8 cellular contexts compared by ENCODE assay signal in the genomic region with DNA sequence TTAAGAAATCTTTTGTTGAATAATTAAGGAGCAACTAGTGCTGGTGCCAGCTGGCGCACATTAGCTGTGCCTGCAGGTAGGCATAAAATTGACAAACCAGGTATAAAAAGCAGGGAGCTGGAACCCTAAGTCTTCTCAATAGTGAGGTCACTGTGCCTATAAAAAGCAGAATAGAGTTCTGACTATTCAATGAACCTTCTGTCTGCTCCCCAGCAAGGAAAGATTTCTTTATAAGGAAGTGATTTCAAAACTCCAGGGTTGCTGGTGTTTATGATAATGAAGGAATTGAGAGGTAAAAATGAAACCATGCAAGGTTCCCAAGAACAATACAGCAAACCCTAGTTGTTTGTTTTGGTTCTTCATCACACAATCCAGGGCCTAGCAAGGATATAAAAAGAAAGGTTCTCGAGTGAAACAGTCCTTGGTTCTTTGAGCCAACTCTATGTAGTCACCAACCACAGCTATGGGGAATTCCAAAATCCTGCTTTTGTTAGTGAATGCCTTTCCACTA.
DNase-seq lines count a peak whose midpoint lies in the region; ATAC-seq and TF ChIP-seq lines count a peak whose summit lies in the region.

No MANE protein-coding gene starts in this region.

- H3K27ac ChIP-seq in breast epithelium = peak overlapping the region; percentile 91 to 94

- no peaks in the 10 kb centered on the region for H3K9me3 ChIP-seq in breast epithelium

- TF ChIP-seq CTCF in breast epithelium (IDR thresholded peaks at IDR 0.05) = peak in 1 of 3 donors; percentile 11

- DNase-seq in ACHN (peak; percentile 60), HT1080 (ENCODE audit: low read depth) (peak; percentile 68), breast epithelium (ENCODE audit: low spot score in 2 of 2) (peak in 1 of 2 donors; percentile 87), lung microvascular endothelial cell (ENCODE audit: low read depth in 2 of 2) (peak; percentile 33 to 90), H7 (no peak), COLO829 (ENCODE audit: low spot score) (no peak)
- no peak for DNase-seq in stimulated activated CD4-positive, alpha-beta T cell treated with anti-CD3 and anti-CD28 coated beads, Interleukin-4, amount 100 ng/mL, for 1 hour

- no peak for ATAC-seq in GM18861 (IDR thresholded peaks at IDR 0.05; ENCODE audit: unreplicated experiment)

- peaks cover 4 to 27% of the 10 kb centered on the region in 2 donors for H3K4me1 ChIP-seq in breast epithelium

- no peaks in the 10 kb centered on the region for H3K36me3 ChIP-seq in breast epithelium
- H3K36me3 ChIP-seq in H7 (replicated peaks; ENCODE audit: control insufficient read depth, insufficient read depth, low read length) = no peaks in the 10 kb centered on the region

- no peak for TF ChIP-seq POLR2A in breast epithelium (IDR thresholded peaks at IDR 0.05)

- H3K27me3 ChIP-seq in breast epithelium (no peaks in the 10 kb centered on the region), H7 (ENCODE audit: control insufficient read depth, insufficient read depth, low read length) (no peaks in the 10 kb centered on the region)

- in situ Hi-C loops in ACHN (cut with HindIII; ENCODE audit: low pct_ligation_motif_present, low pct_unique_long_range_greater_than_20kb, low sequenced_read_pairs) = no loop called here

- H3K4me3 ChIP-seq in breast epithelium (no peak overlapping the region), H7 (ENCODE audit: insufficient read depth, low read depth, low read length) (no peak overlapping the region)

- intact Hi-C loops in breast epithelium (cut with DNase I; ENCODE audit: low total_unique reads) = no loop called here

Comparison
In these comparisons a context has a peak if more than half of its experiments do, and no peak if none do; other contexts are left out.
1. DNase-seq: peak in ACHN (single experiment), HT1080 (single experiment) and lung microvascular endothelial cell (2 of 2); none in H7 (single experiment), stimulated activated CD4-positive, alpha-beta T cell treated with anti-CD3 and anti-CD28 coated beads, Interleukin-4, amount 100 ng/mL, for 1 hour (single experiment) and COLO829 (single experiment).